8 cellular contexts compared by ENCODE assay signal in genomic region chr19:4791183-4792018, GRCh38. TPM values are rescaled to one million over a fixed set of nuclear protein-coding genes. Genes with fewer than 3 reads are reported as not detected.
DNase-seq lines count a peak whose midpoint lies in the region; ATAC-seq and TF ChIP-seq lines count a peak whose summit lies in the region.

Gene FEM1A (plus strand): TSS chr19:4791734. CDS start chr19:4791855, 121 bp downstream.

- TF ChIP-seq POLR2A in NB4 (IDR thresholded peaks at IDR 0.05; ENCODE audit: extremely low read depth, insufficient read length) (peak; percentile 33), gastroesophageal sphincter (IDR thresholded peaks at IDR 0.05) (peak; percentile 75 to 89)

- CTCF ChIA-PET in GM10248 (lab: Yijun Ruan, JAX) = interaction anchor here (0.6 to 4.5 kb wide), 42 partner anchors 9 to 320 kb away, joined by 3 to 45 read pairs (median 6); partner anchors contain the start of genes DPP9, KDM4B and TNFAIP8L1
- CTCF ChIA-PET in activated naive CD4-positive, alpha-beta T cell treated with anti-CD3 and anti-CD28 coated beads, Interleukin-2, amount 10 ng/mL, durations not matched to agents 7 days and 5 days (lab: Charles Lee) = interaction anchor here (0.6 to 5.1 kb wide), 9 partner anchors 9 to 157 kb away, joined by 3 to 43 read pairs (median 6); partner anchors contain the start of gene DPP9

- peaks cover 9% of the 10 kb centered on the region for H3K27me3 Mint-ChIP-seq in activated naive CD4-positive, alpha-beta T cell treated with anti-CD3 and anti-CD28 coated beads, Interleukin-2, amount 10 ng/mL, durations not matched to agents 7 days and 5 days

- H3K36me3 Mint-ChIP-seq in activated naive CD4-positive, alpha-beta T cell treated with anti-CD3 and anti-CD28 coated beads, Interleukin-2, amount 10 ng/mL, durations not matched to agents 7 days and 5 days = peaks cover 22% of the 10 kb centered on the region

- H3K9me3 ChIP-seq in SK-N-MC (ENCODE audit: low read depth, low read length) = no peaks in the 10 kb centered on the region
- H3K9me3 ChIP-seq in gastroesophageal sphincter = no peaks in the 10 kb centered on the region
- no peaks in the 10 kb centered on the region for H3K9me3 ChIP-seq in neutrophil

- peaks cover 31% of the 10 kb centered on the region for H3K4me1 Mint-ChIP-seq in activated naive CD4-positive, alpha-beta T cell treated with anti-CD3 and anti-CD28 coated beads, Interleukin-2, amount 10 ng/mL, durations not matched to agents 7 days and 5 days

- ATAC-seq in HG02571 (IDR thresholded peaks at IDR 0.05; ENCODE audit: unreplicated experiment) = peak; percentile 89
- peak; percentile 98 for ATAC-seq in gastroesophageal sphincter

- no peaks in the 10 kb centered on the region for H3K9me3 Mint-ChIP-seq in activated naive CD4-positive, alpha-beta T cell treated with anti-CD3 and anti-CD28 coated beads, Interleukin-2, amount 10 ng/mL, durations not matched to agents 7 days and 5 days

- 0% methylated on average over 16 to 19 of the region's 80 CpGs for WGBS in gastroesophageal sphincter (ENCODE audit: low coverage in 1 of 2), 2 donors

- POLR2A ChIA-PET in GM10248 (lab: Yijun Ruan, JAX) = interaction anchor here (0.5 to 1.3 kb wide), 9 partner anchors 38 to 1036 kb away, joined by 3 to 4 read pairs (median 3); partner anchors contain the start of genes DPP9 and EEF2

- peaks cover 0 to 50% (median 16%) of the 10 kb centered on the region in 3 donors for H3K4me1 ChIP-seq in gastroesophageal sphincter
- H3K4me1 ChIP-seq in neutrophil (ENCODE audit: control insufficient read depth in 1 of 2, insufficient read depth in 1 of 2, low read depth in 1 of 2, low read length in 1 of 2) = peaks cover 19 to 22% of the 10 kb centered on the region in 2 experiments

- H3K27ac ChIP-seq in SK-N-MC (peak within 1 kb of the TSS; percentile 83), gastroesophageal sphincter (peak within 1 kb of the TSS; percentile 85 to 92 (median 90)), neutrophil (peak within 1 kb of the TSS; percentile 92)

- peak within 1 kb of the TSS; percentile 80 for H3K4me3 Mint-ChIP-seq in activated naive CD4-positive, alpha-beta T cell treated with anti-CD3 and anti-CD28 coated beads, Interleukin-2, amount 10 ng/mL, durations not matched to agents 7 days and 5 days

- H3K4me3 ChIP-seq in NB4 (ENCODE audit: low read depth, low read length) (peak within 1 kb of the TSS; percentile 64), SK-N-MC (peak within 1 kb of the TSS; percentile 95), gastroesophageal sphincter (peak within 1 kb of the TSS; percentile 91 to 94), neutrophil (ENCODE audit: low read depth in 1 of 2, low read length in 1 of 2) (peak within 1 kb of the TSS; percentile 76 to 96)

- TF ChIP-seq CTCF in GM10248 (IDR thresholded peaks at IDR 0.05; ENCODE audit: control extremely low read depth, extremely low read depth, low read depth, missing control alignments) = peak; percentile 99
- TF ChIP-seq CTCF in NB4 (IDR thresholded peaks at IDR 0.05; ENCODE audit: low read depth, low read length) = peak; percentile 89
- peak in 3 of 4 experiments; percentile 94 to 99 (median 98) for TF ChIP-seq CTCF in gastroesophageal sphincter (IDR thresholded peaks at IDR 0.05)
- peak; percentile 99 for TF ChIP-seq CTCF in neutrophil (IDR thresholded peaks at IDR 0.05)

- DNase-seq in GM10248 (ENCODE audit: extremely low spot score) (peak; percentile 97), NB4 (ENCODE audit: low read depth) (peak; percentile 99), SK-N-MC (ENCODE audit: low read depth, low spot score) (peak; percentile 100), superior temporal gyrus (ENCODE audit: extremely low spot score) (peak; percentile 100)
- peak; percentile 99 for DNase-seq in activated naive CD4-positive, alpha-beta T cell treated with anti-CD3 and anti-CD28 coated beads, Interleukin-2, amount 10 ng/mL, durations not matched to agents 7 days and 5 days

- H3K36me3 ChIP-seq in SK-N-MC (ENCODE audit: insufficient read depth, low read length) (peaks cover 24% of the 10 kb centered on the region; the same call in 1 of the 2 replicates), gastroesophageal sphincter (peaks cover 0 to 41% of the 10 kb centered on the region in 2 donors), neutrophil (peaks cover 31% of the 10 kb centered on the region)

- TF ChIP-seq EP300 in gastroesophageal sphincter (IDR thresholded peaks at IDR 0.05) = no peak

- H3K27me3 ChIP-seq in gastroesophageal sphincter (no peaks in the 10 kb centered on the region), neutrophil (peaks cover 26% of the 10 kb centered on the region)

- peak within 1 kb of the TSS; percentile 96 for H3K9ac ChIP-seq in SK-N-MC (ENCODE audit: insufficient read length)

- H3K27ac Mint-ChIP-seq in activated naive CD4-positive, alpha-beta T cell treated with anti-CD3 and anti-CD28 coated beads, Interleukin-2, amount 10 ng/mL, durations not matched to agents 7 days and 5 days = peak within 1 kb of the TSS; percentile 90

RNA-seq across cellular contexts. Expression of gene FEM1A, which starts in this region (rescaled TPM):
- 10 to 100 TPM; 14.1 to 23.9 (median 15.3) TPM for total RNA-seq in gastroesophageal sphincter

Comparison
In these comparisons a context has a peak if more than half of its experiments do, and no peak if none do; other contexts are left out.
1. Peak in every context shown above with its lines: DNase-seq, ATAC-seq, H3K4me3 ChIP-seq and H3K27ac ChIP-seq.